ENCODE assay signal across 9 cellular contexts in the genomic region with DNA sequence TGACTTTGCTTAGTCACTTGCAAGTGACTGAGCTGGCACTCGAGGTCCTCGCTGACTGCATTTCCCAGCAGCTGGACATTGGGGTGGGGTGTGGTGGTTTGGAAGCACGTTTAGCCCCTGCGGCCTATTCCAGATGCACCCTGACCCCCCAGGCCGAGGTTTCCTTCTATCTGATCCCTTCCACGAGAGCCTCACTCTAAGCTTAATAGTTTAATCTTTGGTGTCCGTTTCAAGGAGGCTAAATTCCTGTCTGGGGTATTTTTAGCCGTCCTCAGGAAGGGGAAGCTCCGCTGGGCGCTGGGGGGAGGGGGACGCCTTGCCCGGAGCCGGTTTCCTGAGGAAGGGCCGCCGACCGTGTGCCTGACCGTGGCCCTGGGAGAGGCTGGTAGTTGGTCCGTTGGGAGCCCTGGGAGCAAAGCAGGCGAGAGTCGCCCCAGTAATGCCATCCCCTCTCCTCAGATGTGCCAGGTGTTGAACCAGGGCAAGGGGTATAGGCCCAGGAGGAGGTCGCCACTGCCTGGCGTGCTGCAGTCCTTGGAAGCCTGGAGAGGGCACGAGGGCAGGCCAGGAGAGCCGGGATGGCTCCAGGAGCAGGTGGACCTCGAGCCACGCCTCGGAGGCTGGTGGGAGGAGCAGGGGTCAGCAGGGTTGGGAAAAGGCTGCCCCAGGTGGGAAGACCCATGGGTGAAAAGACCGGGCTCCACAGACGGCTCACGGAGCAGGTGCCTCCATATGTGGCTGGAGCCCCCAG. TPM values are rescaled to one million over a fixed set of nuclear protein-coding genes. Genes with fewer than 3 reads are reported as not detected.
A peak's percentile ranks its signal among the peaks of the same experiment; 100 is the strongest.
DNase-seq lines count a peak whose midpoint lies in the region; ATAC-seq and TF ChIP-seq lines count a peak whose summit lies in the region.
"Had no signal": no experiment of that assay in that cellular context is flagged by ENCODE, and none has a peak within 500 bp of the region (broad histone marks: within the 10 kb centered on the region; RNA-seq: fewer than 3 reads in every experiment).

No MANE protein-coding gene starts in this region.

- POLR2A ChIA-PET in CD4-positive, alpha-beta T cell (lab: Charles Lee): no interaction called here

- no peaks in the 10 kb centered on the region for H3K9me3 ChIP-seq in CD4-positive, alpha-beta T cell (ENCODE audit: control insufficient read depth, low read length)
- no peaks in the 10 kb centered on the region for H3K9me3 ChIP-seq in WERI-Rb-1 (ENCODE audit: severe bottlenecking)
- H3K9me3 ChIP-seq in right cardiac atrium (ENCODE audit: control insufficient read depth, low read length): no peaks in the 10 kb centered on the region

- DNase-seq in CD4-positive, alpha-beta T cell: no peak
- peak; percentile 73 for DNase-seq in WERI-Rb-1
- peak; percentile 76 to 92 (median 91) for DNase-seq in right cardiac atrium
- no peak for DNase-seq in central memory CD4-positive, alpha-beta T cell
- no peak for DNase-seq in NCI-H1105 treated with DMSO at 0.1 percent for 48 hours (lab: John Stamatoyannopoulos, UW)
- DNase-seq in OCI-M1 (lab: John Stamatoyannopoulos, UW): no peak

- no peaks in the 10 kb centered on the region for H3K27me3 ChIP-seq in CD4-positive, alpha-beta T cell (ENCODE audit: control insufficient read depth, insufficient read depth, low read length)
- H3K27me3 ChIP-seq in WERI-Rb-1 (ENCODE audit: insufficient read depth, low read depth, severe bottlenecking) (no peaks in the 10 kb centered on the region), right cardiac atrium (ENCODE audit: control insufficient read depth, insufficient read depth) (no peaks in the 10 kb centered on the region), rectal smooth muscle tissue (ENCODE audit: control insufficient read depth, insufficient read depth, low read length) (no peaks in the 10 kb centered on the region)

- 33% methylated on average over 30 of the region's 30 CpGs for WGBS in right cardiac atrium

- peaks cover 30% of the 10 kb centered on the region for H3K4me1 Mint-ChIP-seq in CD4-positive, alpha-beta T cell (ENCODE audit: low read depth)

- peak overlapping the region; percentile 3; the same call in 1 of the 2 replicates for H3K4me3 ChIP-seq in WERI-Rb-1 (ENCODE audit: low read depth, low read length)
- no peak overlapping the region for H3K4me3 ChIP-seq in right cardiac atrium (ENCODE audit: low read length)
- peak overlapping the region; percentile 44 for H3K4me3 ChIP-seq in rectal smooth muscle tissue (ENCODE audit: low read length)

- no peak overlapping the region for H3K9ac ChIP-seq in rectal smooth muscle tissue (ENCODE audit: low read length)

- ATAC-seq in CD4-positive, alpha-beta T cell (ENCODE audit: poor library complexity): no peak
- ATAC-seq in right cardiac atrium: peak; percentile 70 to 81
- no peak for ATAC-seq in HG02981 (IDR thresholded peaks at IDR 0.05; ENCODE audit: unreplicated experiment)

- CTCF ChIA-PET in CD4-positive, alpha-beta T cell (lab: Charles Lee): no interaction called here

- peaks cover 7% of the 10 kb centered on the region for H3K36me3 Mint-ChIP-seq in CD4-positive, alpha-beta T cell (ENCODE audit: low read depth)

- H3K36me3 ChIP-seq in WERI-Rb-1: peaks cover 16% of the 10 kb centered on the region
- peaks cover 15% of the 10 kb centered on the region for H3K36me3 ChIP-seq in rectal smooth muscle tissue (ENCODE audit: control insufficient read depth, insufficient read depth, low read length)

- peaks cover 13% of the 10 kb centered on the region for H3K4me1 ChIP-seq in right cardiac atrium (ENCODE audit: control insufficient read depth, insufficient read depth, low read length)
- peaks cover 21% of the 10 kb centered on the region for H3K4me1 ChIP-seq in rectal smooth muscle tissue (ENCODE audit: control insufficient read depth, insufficient read depth, low read length)

- intact Hi-C loops in CD4-positive, alpha-beta T cell (cut with DNase I, micrococcal nuclease): no loop called here
- intact Hi-C loops in right cardiac atrium (cut with DNase I): loop anchor here in 3 of 4 donors (10.0 kb wide), 1 partner anchor 60 kb away; a partner anchor contains a TSS

- peak overlapping the region; percentile 97 for H3K27ac Mint-ChIP-seq in CD4-positive, alpha-beta T cell
- H3K27ac Mint-ChIP-seq: activated naive CD4-positive, alpha-beta T cell treated with anti-CD3 and anti-CD28 coated beads, Interleukin-2, amount 50 U/mL, for 24 hours had no signal

- no peak for TF ChIP-seq CTCF in CD4-positive, alpha-beta T cell (IDR thresholded peaks at IDR 0.05)
- no peak for TF ChIP-seq CTCF in WERI-Rb-1 (IDR thresholded peaks at IDR 0.05; ENCODE audit: low read depth, low read length)

- no peaks in the 10 kb centered on the region for H3K27me3 Mint-ChIP-seq in CD4-positive, alpha-beta T cell
- H3K27me3 Mint-ChIP-seq: activated naive CD4-positive, alpha-beta T cell treated with anti-CD3 and anti-CD28 coated beads, Interleukin-2, amount 50 U/mL, for 24 hours had no signal

- H3K27ac ChIP-seq in CD4-positive, alpha-beta T cell (ENCODE audit: low read depth, low read length): no peak overlapping the region
- no peak overlapping the region for H3K27ac ChIP-seq in WERI-Rb-1
- H3K27ac ChIP-seq in right cardiac atrium (ENCODE audit: low read length): peak overlapping the region; percentile 78
- peak overlapping the region; percentile 50 for H3K27ac ChIP-seq in rectal smooth muscle tissue (ENCODE audit: low read depth, low read length)

- H3K4me3 Mint-ChIP-seq in CD4-positive, alpha-beta T cell: no peak overlapping the region
- H3K4me3 Mint-ChIP-seq: activated naive CD4-positive, alpha-beta T cell treated with anti-CD3 and anti-CD28 coated beads, Interleukin-2, amount 50 U/mL, for 24 hours had no signal

- no peaks in the 10 kb centered on the region for H3K9me3 Mint-ChIP-seq in CD4-positive, alpha-beta T cell
- H3K9me3 Mint-ChIP-seq: activated naive CD4-positive, alpha-beta T cell treated with anti-CD3 and anti-CD28 coated beads, Interleukin-2, amount 50 U/mL, for 24 hours had no signal

RNA-seq across cellular contexts. Expression of a gene that starts 37.2 kb away (rescaled TPM):
- total RNA-seq in CD4-positive, alpha-beta T cell: 10 to 100 TPM; 38.0 to 38.2 TPM
- 100 to 1,000 TPM; 203 to 246 (median 221) TPM for total RNA-seq in right cardiac atrium
- polyA plus RNA-seq in right cardiac atrium: 275 TPM

Comparison
In these comparisons a context has a peak if more than half of its experiments do, and no peak if none do; other contexts are left out.
1. ATAC-seq: peak in right cardiac atrium (2 of 2); none in CD4-positive, alpha-beta T cell (single experiment) and HG02981 (single experiment).
2. DNase-seq: peak in WERI-Rb-1 (single experiment) and right cardiac atrium (3 of 3); none in CD4-positive, alpha-beta T cell (0 of 10), central memory CD4-positive, alpha-beta T cell (single experiment), NCI-H1105 treated with DMSO at 0.1 percent for 48 hours (single experiment) and OCI-M1 (single experiment).
3. H3K27ac ChIP-seq: peak in right cardiac atrium (single experiment) and rectal smooth muscle tissue (single experiment); none in CD4-positive, alpha-beta T cell (single experiment) and WERI-Rb-1 (single experiment).
4. RNA of a gene that starts 37.2 kb away (total RNA-seq): 203 to 246 TPM in right cardiac atrium; 38.0 to 38.2 TPM in CD4-positive, alpha-beta T cell; every median in the first group is over 4 times any median in the second.
5. intact Hi-C loops: an anchor here in right cardiac atrium (10.0 kb wide); none called in CD4-positive, alpha-beta T cell.